In genomic region chr16:89582614-89583196, GRCh38 we compare ENCODE assay signal across 21 cellular contexts. TPM values are rescaled to one million over a fixed set of nuclear protein-coding genes. Genes with fewer than 3 reads are reported as not detected.
DNase-seq lines count a peak whose midpoint lies in the region; ATAC-seq, FAIRE-seq and TF ChIP-seq lines count a peak whose summit lies in the region.
"Had no signal": no experiment of that assay in that cellular context is flagged by ENCODE, and none has a peak within 500 bp of the region (broad histone marks: within the 10 kb centered on the region; RNA-seq: fewer than 3 reads in every experiment).

No MANE protein-coding gene starts in this region.

- intact Hi-C loops in Calu3 (cut with micrococcal nuclease; ENCODE audit: unreplicated experiment), result loop anchor here (5.0 kb wide), 1 partner anchor 60 kb away; no protein-coding TSS in a partner anchor
- intact Hi-C loops in left colon (cut with DNase I, micrococcal nuclease), result no loop called here
- intact Hi-C loops in aorta (cut with DNase I), result no loop called here

- H3K9ac ChIP-seq in astrocyte (ENCODE audit: low read length), result peak overlapping the region; percentile 50
- peak overlapping the region; percentile 77 for H3K9ac ChIP-seq in skeletal muscle satellite cell (ENCODE audit: low read depth, low read length)

- H3K4me3 ChIP-seq in astrocyte (ENCODE audit: insufficient read depth, low read depth, low read length), result no peak overlapping the region
- no peak overlapping the region for H3K4me3 ChIP-seq in skeletal muscle satellite cell (ENCODE audit: low read length)
- no peak overlapping the region for H3K4me3 ChIP-seq in aorta (ENCODE audit: low read length in 2 of 2)
- H3K4me3 ChIP-seq: GM23338, thyroid gland had no signal

- TF ChIP-seq CTCF in Calu3 (IDR thresholded peaks at IDR 0.05; ENCODE audit: unreplicated experiment) (no peak), astrocyte (IDR thresholded peaks at IDR 0.05; ENCODE audit: insufficient read depth, low read depth, low read length) (no peak)

- H3K4me1 ChIP-seq in astrocyte (ENCODE audit: insufficient read depth, low read length), result peaks cover 17% of the 10 kb centered on the region
- peaks cover 43% of the 10 kb centered on the region for H3K4me1 ChIP-seq in skeletal muscle satellite cell (ENCODE audit: control insufficient read depth, insufficient read depth, low read length)
- H3K4me1 ChIP-seq in aorta (ENCODE audit: control insufficient read depth in 1 of 2, insufficient read depth in 2 of 2, low read length in 2 of 2), result no peaks in the 10 kb centered on the region

- peak; percentile 3 for ATAC-seq in left colon
- ATAC-seq in aorta (ENCODE audit: low FRiP score), result no peak
- ATAC-seq: activated CD4-positive, CD25-positive, alpha-beta regulatory T cell treated with anti-CD3 and anti-CD28 coated beads, Interleukin-2, amount 50 U/mL, for 24 hours; activated naive CD4-positive, alpha-beta T cell treated with anti-CD3 and anti-CD28 coated beads, Interleukin-2, amount 50 U/mL, for 72 hours; activated T-cell treated with anti-CD3 and anti-CD28 coated beads, Interleukin-2, amount 50 U/mL, for 72 hours; GM23338; stimulated activated naive B cell treated with anti-CD40 and anti-IgM and Interleukin-4, amounts not matched to agents 10 μg/mL and 1 μg/mL and 100 μg/mL, for 72 hours had no signal

- no peaks in the 10 kb centered on the region for H3K36me3 ChIP-seq in astrocyte (ENCODE audit: insufficient read depth, low read length)
- H3K36me3 ChIP-seq in skeletal muscle satellite cell (ENCODE audit: insufficient read depth, low read length), result peaks cover 80% of the 10 kb centered on the region
- no peaks in the 10 kb centered on the region for H3K36me3 ChIP-seq in aorta (ENCODE audit: control insufficient read depth in 1 of 2, insufficient read depth in 2 of 2, low read length in 1 of 2)
- H3K36me3 ChIP-seq: thyroid gland had no signal

- H3K79me2 ChIP-seq in astrocyte (ENCODE audit: insufficient read depth, low read length), result no peaks in the 10 kb centered on the region

- CTCF ChIA-PET in Calu3 (lab: Charles Lee), result no interaction called here

- H3K4me1 Mint-ChIP-seq in Calu3 (ENCODE audit: low read depth, unreplicated experiment) (no peaks in the 10 kb centered on the region), astrocyte (ENCODE audit: low read depth, unreplicated experiment) (peaks cover 10% of the 10 kb centered on the region)
- H3K4me1 Mint-ChIP-seq: GM23338; stimulated activated naive B cell treated with anti-CD40 and anti-IgM and Interleukin-4, amounts not matched to agents 10 μg/mL and 1 μg/mL and 100 μg/mL, for 72 hours had no signal

- H3K27me3 ChIP-seq in astrocyte (ENCODE audit: insufficient read depth, low read length), result no peaks in the 10 kb centered on the region
- H3K27me3 ChIP-seq in skeletal muscle satellite cell (ENCODE audit: control insufficient read depth, insufficient read depth, low read length), result no peaks in the 10 kb centered on the region
- H3K27me3 ChIP-seq in aorta (ENCODE audit: control insufficient read depth in 1 of 2, insufficient read depth in 2 of 2, low read length in 1 of 2), result no peaks in the 10 kb centered on the region
- H3K27me3 ChIP-seq: thyroid gland had no signal

- BruUV-seq in Calu3 (replicated peaks; lab: Mats Ljungman, UMichigan), result no TSS peak

- no peaks in the 10 kb centered on the region for H3K9me3 ChIP-seq in astrocyte (ENCODE audit: insufficient read depth, low read depth, low read length)
- H3K9me3 ChIP-seq in skeletal muscle satellite cell (replicated peaks; ENCODE audit: low read length), result no peaks in the 10 kb centered on the region
- H3K9me3 ChIP-seq in aorta (ENCODE audit: control insufficient read depth, low read length), result no peaks in the 10 kb centered on the region
- H3K9me3 ChIP-seq: thyroid gland had no signal

- FAIRE-seq in astrocyte (lab: Jason Lieb, UNC), result no peak
- FAIRE-seq: colon had no signal

- no peaks in the 10 kb centered on the region for H3K27me3 Mint-ChIP-seq in Calu3 (ENCODE audit: unreplicated experiment)
- H3K27me3 Mint-ChIP-seq in astrocyte (ENCODE audit: low read depth, unreplicated experiment), result no peaks in the 10 kb centered on the region
- H3K27me3 Mint-ChIP-seq: stimulated activated naive B cell treated with anti-CD40 and anti-IgM and Interleukin-4, amounts not matched to agents 10 μg/mL and 1 μg/mL and 100 μg/mL, for 72 hours had no signal

- in situ Hi-C loops in G401 (cut with HindIII; ENCODE audit: low sequenced_read_pairs), result no loop called here

- no peaks in the 10 kb centered on the region for H3K9me3 Mint-ChIP-seq in Calu3 (ENCODE audit: low read depth, unreplicated experiment)
- no peaks in the 10 kb centered on the region for H3K9me3 Mint-ChIP-seq in astrocyte (ENCODE audit: unreplicated experiment)
- H3K9me3 Mint-ChIP-seq: activated naive CD4-positive, alpha-beta T cell treated with anti-CD3 and anti-CD28 coated beads, Interleukin-2, amount 50 U/mL, for 72 hours; activated T-cell treated with anti-CD3 and anti-CD28 coated beads, Interleukin-2, amount 50 U/mL, for 72 hours; stimulated activated naive B cell treated with anti-CD40 and anti-IgM and Interleukin-4, amounts not matched to agents 10 μg/mL and 1 μg/mL and 100 μg/mL, for 72 hours had no signal

- peak overlapping the region; percentile 53 for H3K4me2 ChIP-seq in astrocyte (ENCODE audit: low read length)
- peak overlapping the region; percentile 14 for H3K4me2 ChIP-seq in skeletal muscle satellite cell (ENCODE audit: low read length)
- H3K4me2 ChIP-seq: GM23338 had no signal

- H3K27ac Mint-ChIP-seq in Calu3 (ENCODE audit: unreplicated experiment) (peak overlapping the region; percentile 18), astrocyte (ENCODE audit: unreplicated experiment) (no peak overlapping the region)
- H3K27ac Mint-ChIP-seq: activated naive CD4-positive, alpha-beta T cell treated with anti-CD3 and anti-CD28 coated beads, Interleukin-2, amount 50 U/mL, for 72 hours; activated T-cell treated with anti-CD3 and anti-CD28 coated beads, Interleukin-2, amount 50 U/mL, for 72 hours; GM23338; stimulated activated naive B cell treated with anti-CD40 and anti-IgM and Interleukin-4, amounts not matched to agents 10 μg/mL and 1 μg/mL and 100 μg/mL, for 72 hours had no signal

- no peak for DNase-seq in Calu3
- no peak for DNase-seq in astrocyte (ENCODE audit: low read depth)
- DNase-seq in left colon, result no peak
- no peak for DNase-seq in G401 (ENCODE audit: low spot score)
- DNase-seq in activated T-cell treated with anti-CD3 and anti-CD28 coated beads, Interleukin-2, amount 50 U/mL, for 1 hour, result no peak
- DNase-seq in NCI-H1694 (lab: John Stamatoyannopoulos, UW), result no peak
- DNase-seq in aorta, result no peak
- DNase-seq: activated CD8-positive, alpha-beta memory T cell treated with anti-CD3 and anti-CD28 coated beads for 24 hours; activated T-cell treated with anti-CD3 and anti-CD28 coated beads, Interleukin-2, amount 50 U/mL, for 72 hours; foreskin melanocyte; Kasumi-1; kidney glomerular epithelial cell; NCI-H82; stimulated activated naive B cell treated with anti-CD40 and anti-IgM and Interleukin-4, amounts not matched to agents 10 μg/mL and 1 μg/mL and 100 μg/mL, for 72 hours; T1000 had no signal

- H3K27ac ChIP-seq in astrocyte (ENCODE audit: low read depth, low read length) (peak overlapping the region; percentile 66), aorta (ENCODE audit: low read depth in 1 of 2, low read length in 2 of 2) (no peak overlapping the region)

- H2AFZ ChIP-seq in astrocyte (ENCODE audit: low read depth, low read length), result no peak overlapping the region
- H2AFZ ChIP-seq: GM23338 had no signal

- 92 to 95% methylated on average over 19 of the region's 19 CpGs for WGBS in aorta, 2 donors

- no peak overlapping the region for H3K4me3 Mint-ChIP-seq in Calu3 (ENCODE audit: low read depth, unreplicated experiment)
- H3K4me3 Mint-ChIP-seq in astrocyte (ENCODE audit: unreplicated experiment), result no peak overlapping the region
- H3K4me3 Mint-ChIP-seq: activated T-cell treated with anti-CD3 and anti-CD28 coated beads, Interleukin-2, amount 50 U/mL, for 72 hours; GM23338; stimulated activated naive B cell treated with anti-CD40 and anti-IgM and Interleukin-4, amounts not matched to agents 10 μg/mL and 1 μg/mL and 100 μg/mL, for 72 hours had no signal

- H4K20me1 ChIP-seq in astrocyte (ENCODE audit: insufficient read depth, low read length), result no peaks in the 10 kb centered on the region

- H3K36me3 Mint-ChIP-seq in Calu3 (ENCODE audit: insufficient read depth, unreplicated experiment) (peaks cover 31% of the 10 kb centered on the region), astrocyte (ENCODE audit: low read depth, unreplicated experiment) (no peaks in the 10 kb centered on the region)
- H3K36me3 Mint-ChIP-seq: activated naive CD4-positive, alpha-beta T cell treated with anti-CD3 and anti-CD28 coated beads, Interleukin-2, amount 50 U/mL, for 72 hours had no signal

RNA-seq across cellular contexts. Expression of gene CPNE7, which starts 7.1 kb away (rescaled TPM):
- 31.3 and 48.2 TPM in 2 replicates for total RNA-seq in Calu3 (2022)
- total RNA-seq in astrocyte, result 6.7 and 7.5 TPM in 2 replicates
- under 1 TPM; 0.73 to 0.92 TPM for total RNA-seq in left colon
- total RNA-seq in skeletal muscle satellite cell (2012; rRNA removed), result 30.9 and 32.1 TPM in 2 replicates
- total RNA-seq in G401 (2014; rRNA removed; shearing (Covaris generic)), result 5.1 and 17.0 TPM in 2 replicates
- total RNA-seq in aorta, result under 1 TPM; 0.13 to 0.66 TPM
- under 1 TPM; 0.13 to 0.69 TPM for polyA plus RNA-seq in aorta

RNA-seq across cellular contexts. Expression of gene RPL13, which starts 22.2 kb away (rescaled TPM):
- total RNA-seq in Calu3 (2022) (1,719 and 1,779 TPM in 2 replicates), astrocyte (1,200 and 1,239 TPM in 2 replicates), left colon (1,000 to 10,000 TPM; 1,613 to 1,684 TPM), aorta (1,000 to 10,000 TPM; 1,505 to 1,678 TPM)
- 2,818 and 3,730 TPM in 2 replicates for total RNA-seq in skeletal muscle satellite cell (2012; rRNA removed)
- 5,258 and 7,265 TPM in 2 replicates for total RNA-seq in G401 (2014; rRNA removed; shearing (Covaris generic))
- polyA plus RNA-seq in aorta, result 1,000 to 10,000 TPM; 4,359 to 6,820 TPM

RNA-seq across cellular contexts. Expression of gene DPEP1, which starts 30.7 kb away (rescaled TPM):
- total RNA-seq in Calu3 (2022) (not detected in 2 replicates), astrocyte (0.11 and 0.22 TPM in 2 replicates), left colon (1 to 10 TPM in 1 of 2 donors, under 1 TPM in 1; 0.73 to 4.4 TPM), aorta (not detected)
- total RNA-seq in skeletal muscle satellite cell (2012; rRNA removed), result not detected in 2 replicates
- total RNA-seq in G401 (2014; rRNA removed; shearing (Covaris generic)), result 0.55 TPM in 1 of 2 replicates, not detected in the other
- polyA plus RNA-seq in aorta, result 1 to 10 TPM in 1 of 2 donors, not detected in 1; 8.5 TPM
- total RNA-seq: activated naive CD4-positive, alpha-beta T cell treated with anti-CD3 and anti-CD28 coated beads, Interleukin-2, amount 50 U/mL, for 72 hours; activated T-cell treated with anti-CD3 and anti-CD28 coated beads, Interleukin-2, amount 50 U/mL, for 72 hours had no signal
